ENCODE assay signal across 12 cellular contexts in genomic region chr18:28086530-28087172, GRCh38.
A peak's percentile ranks its signal among the peaks of the same experiment; 100 is the strongest.
DNase-seq lines count a peak whose midpoint lies in the region; ATAC-seq and TF ChIP-seq lines count a peak whose summit lies in the region.
"Had no signal": no experiment of that assay in that cellular context is flagged by ENCODE, and none has a peak within 500 bp of the region (broad histone marks: within the 10 kb centered on the region; RNA-seq: fewer than 3 reads in every experiment).

No MANE protein-coding gene starts in this region.

- H3K9ac ChIP-seq in neural cell (ENCODE audit: low read length), result peak overlapping the region; percentile 34

- H2AFZ ChIP-seq in neural cell (ENCODE audit: low read depth, low read length), result no peak overlapping the region

- peak overlapping the region; percentile 15; the same call in 1 of the 2 replicates for H3K27ac ChIP-seq in SJSA1
- peak overlapping the region; percentile 44 for H3K27ac ChIP-seq in neural cell (ENCODE audit: low read length)
- H3K27ac ChIP-seq in WERI-Rb-1, result no peak overlapping the region

- H3K4me3 ChIP-seq in SJSA1, result no peak overlapping the region
- H3K4me3 ChIP-seq in foreskin fibroblast (ENCODE audit: low read depth in 1 of 2, low read length in 2 of 2), result no peak overlapping the region
- H3K4me3 ChIP-seq in neural cell (ENCODE audit: low read length), result peak overlapping the region; percentile 48
- no peak overlapping the region for H3K4me3 ChIP-seq in WERI-Rb-1 (ENCODE audit: low read depth, low read length)

- no peak for TF ChIP-seq RAD21 in neural cell (conservative IDR thresholded peaks at IDR 0.05)

- no peak for TF ChIP-seq EP300 in neural cell (conservative IDR thresholded peaks at IDR 0.05; ENCODE audit: poor library complexity, severe bottlenecking)

- H3K4me1 ChIP-seq in SJSA1 (replicated peaks), result peaks cover 20% of the 10 kb centered on the region

- no peak for ATAC-seq in GM19351 (IDR thresholded peaks at IDR 0.05; ENCODE audit: unreplicated experiment)
- ATAC-seq in HG03095 (IDR thresholded peaks at IDR 0.05; ENCODE audit: unreplicated experiment), result no peak
- ATAC-seq: activated naive CD4-positive, alpha-beta T cell treated with anti-CD3 and anti-CD28 coated beads, Interleukin-2, amount 50 U/mL, for 72 hours had no signal

- H3K9me3 ChIP-seq in SJSA1 (replicated peaks) (no peaks in the 10 kb centered on the region), neural cell (ENCODE audit: low read length) (no peaks in the 10 kb centered on the region), WERI-Rb-1 (ENCODE audit: severe bottlenecking) (no peaks in the 10 kb centered on the region)

- peaks cover 5% of the 10 kb centered on the region for H3F3A ChIP-seq in neural cell (ENCODE audit: insufficient read depth, low read length, poor library complexity, severe bottlenecking)

- no peak for TF ChIP-seq CTCF in foreskin fibroblast (IDR thresholded peaks at IDR 0.05; ENCODE audit: low read depth, low read length)
- TF ChIP-seq CTCF in neural cell (IDR thresholded peaks at IDR 0.05; ENCODE audit: poor library complexity, severe bottlenecking), result no peak
- no peak for TF ChIP-seq CTCF in WERI-Rb-1 (IDR thresholded peaks at IDR 0.05; ENCODE audit: low read depth, low read length)

- no peaks in the 10 kb centered on the region for H3K27me3 ChIP-seq in SJSA1 (replicated peaks)
- no peaks in the 10 kb centered on the region for H3K27me3 ChIP-seq in neural cell (ENCODE audit: insufficient read depth, low read depth, low read length)
- no peaks in the 10 kb centered on the region for H3K27me3 ChIP-seq in WERI-Rb-1 (ENCODE audit: insufficient read depth, low read depth, severe bottlenecking)

- DNase-seq in EH (ENCODE audit: low read depth) (peak; percentile 63), SJSA1 (ENCODE audit: low read depth in 1 of 2, low spot score in 2 of 2) (peak in 1 of 2 experiments; percentile 31), foreskin fibroblast (peak; percentile 46 to 69), WERI-Rb-1 (no peak), NOMO-1 treated with dmso at 0.1 percent for 144 hours (lab: John Stamatoyannopoulos, UW; ENCODE audit: unreplicated experiment) (no peak)
- DNase-seq: activated CD4-positive, alpha-beta T cell treated with anti-CD3 and anti-CD28 coated beads for 4 hours; NK-92 treated with Interleukin-12 subunit alpha and Interleukin-12 subunit beta, amount 100 ng/mL, for 24 hours; small intestine had no signal

- no peaks in the 10 kb centered on the region for H3K9me2 ChIP-seq in neural cell (ENCODE audit: insufficient read depth, low read length)

- H3K4me2 ChIP-seq in neural cell (ENCODE audit: low read length), result peak overlapping the region; percentile 39

- H4K20me1 ChIP-seq in neural cell (ENCODE audit: insufficient read depth), result peaks cover 4% of the 10 kb centered on the region

- H3K79me2 ChIP-seq in neural cell (replicated peaks; ENCODE audit: insufficient read depth, low read length), result peaks cover 92% of the 10 kb centered on the region

- H3K36me3 ChIP-seq in SJSA1 (no peaks in the 10 kb centered on the region), neural cell (ENCODE audit: insufficient read depth, low read length) (no peaks in the 10 kb centered on the region), WERI-Rb-1 (no peaks in the 10 kb centered on the region; the same call in 1 of the 2 replicates)

TF ChIP-seq in neural cell, 6 proteins besides CTCF, POLR2A, EP300 and RAD21:
- TF ChIP-seq MXI1 (conservative IDR thresholded peaks at IDR 0.05; ENCODE audit: poor library complexity, severe bottlenecking), result no peak
- no peak for TF ChIP-seq TAF1 (IDR thresholded peaks at IDR 0.05; ENCODE audit: low read depth)
- TF ChIP-seq EZH2 (IDR thresholded peaks at IDR 0.05; ENCODE audit: borderline replicate concordance, insufficient read depth, low read length, poor library complexity, severe bottlenecking), result no peak
- TF ChIP-seq SMC3 (conservative IDR thresholded peaks at IDR 0.05; ENCODE audit: poor library complexity), result no peak
- no peak for TF ChIP-seq POLR2AphosphoS5 (IDR thresholded peaks at IDR 0.05)
TF ChIP-seq in neural cell: peak in this region for 0.

Comparison
In these comparisons a context has a peak if more than half of its experiments do, and no peak if none do; other contexts are left out.
1. DNase-seq: peak in EH (single experiment) and foreskin fibroblast (2 of 2); none in WERI-Rb-1 (single experiment) and NOMO-1 treated with dmso at 0.1 percent for 144 hours (single experiment).